ENCODE assay signal across 29 cellular contexts in genomic region chr21:46223217-46223616, GRCh38.
"Had no signal": no experiment of that assay in that cellular context is flagged by ENCODE, and none has a peak within 500 bp of the region (broad histone marks: within the 10 kb centered on the region; RNA-seq: fewer than 3 reads in every experiment).

No MANE protein-coding gene starts in this region.

- H3K27ac ChIP-seq: adrenal gland, body of pancreas, colonic mucosa, stomach, tibial artery had no signal

- H3K9me3 ChIP-seq: adrenal gland, body of pancreas, colonic mucosa, heart left ventricle, mucosa of descending colon, stomach, tibial artery had no signal

- ATAC-seq: activated CD4-positive, alpha-beta T cell treated with anti-CD3 and anti-CD28 coated beads for 36 hours; activated CD8-positive, alpha-beta memory T cell treated with anti-CD3 and anti-CD28 coated beads, Interleukin-2, amount 10 ng/mL, durations not matched to agents 7 days and 5 days; activated CD8-positive, alpha-beta T cell treated with anti-CD3 and anti-CD28 coated beads, Interleukin-2, amount 10 ng/mL, durations not matched to agents 7 days and 5 days; activated naive CD4-positive, alpha-beta T cell treated with anti-CD3 and anti-CD28 coated beads, Interleukin-2, amount 50 U/mL, for 72 hours; activated T-cell treated with anti-CD3 and anti-CD28 coated beads, Interleukin-2, amount 50 U/mL, for 72 hours; body of pancreas; mucosa of descending colon; sciatic nerve; stimulated activated memory B cell treated with anti-CD40 and anti-IgM and Interleukin-4, amounts not matched to agents 10 μg/mL and 1 μg/mL and 100 μg/mL, for 72 hours had no signal

- H3K27me3 ChIP-seq: adrenal gland, body of pancreas, colonic mucosa, heart left ventricle, stomach, tibial artery had no signal

- H3K4me3 ChIP-seq: adrenal gland, body of pancreas, colonic mucosa, heart left ventricle, lung, mucosa of descending colon, stomach, tibial artery had no signal

- DNase-seq: activated B cell treated with CpG ODN at 0.5 μM for 24 hours; activated CD4-positive, alpha-beta T cell treated with anti-CD3 and anti-CD28 coated beads for 36 hours; activated CD8-positive, alpha-beta T cell treated with anti-CD3 and anti-CD28 coated beads, Interleukin-2, amount 10 ng/mL, durations not matched to agents 7 days and 5 days; activated naive CD4-positive, alpha-beta T cell; activated T-cell treated with anti-CD3 and anti-CD28 coated beads for 4 hours; activated T-cell treated with anti-CD3 and anti-CD28 coated beads, Interleukin-2, amount 50 U/mL, for 72 hours; adrenal gland; body of pancreas; cerebellar nuclear complex; colonic mucosa; effector CD8-positive, alpha-beta T cell; heart left ventricle; hypothalamus; immature natural killer cell; kidney; mesendoderm; mucosa of descending colon; small intestine; stimulated activated CD4-positive, alpha-beta T cell treated with anti-CD3 and anti-CD28 coated beads, Interleukin-1b, Interleukin-23, amount 100 ng/mL, for 48 hours; stimulated activated CD4-positive, alpha-beta T cell treated with anti-CD3 and anti-CD28 coated beads, Interleukin-4, amount 100 ng/mL, for 4 hours; stimulated activated CD8-positive, alpha-beta memory T cell treated with anti-CD3 and anti-CD28 coated beads, Interleukin-4, amount 100 ng/mL, for 48 hours; stomach; T-helper 2 cell; tibial artery had no signal
